Comparison of ENCODE assay signal across 27 cellular contexts in genomic region chr11:112878228-112878627, GRCh38.
DNase-seq lines count a peak whose midpoint lies in the region; FAIRE-seq and TF ChIP-seq lines count a peak whose summit lies in the region.
"Had no signal": no experiment of that assay in that cellular context is flagged by ENCODE, and none has a peak within 500 bp of the region (broad histone marks: within the 10 kb centered on the region; RNA-seq: fewer than 3 reads in every experiment).

No MANE protein-coding gene starts in this region.

- peak overlapping the region; percentile 27 for H3K4me2 ChIP-seq in neural progenitor cell
- H3K4me2 ChIP-seq: hepatocyte had no signal

- no peaks in the 10 kb centered on the region for H3K9me3 ChIP-seq in neural progenitor cell (ENCODE audit: low read depth)
- H3K9me3 ChIP-seq: ascending aorta, esophagus muscularis mucosa, testis had no signal

- H3K36me3 Mint-ChIP-seq in immature natural killer cell (peaks cover 0 to 6% (median 0%) of the 10 kb centered on the region in 3 donors), neural progenitor cell (no peaks in the 10 kb centered on the region)
- H3K36me3 Mint-ChIP-seq: activated CD4-positive, alpha-beta memory T cell treated with anti-CD3 and anti-CD28 coated beads for 36 hours; activated naive CD8-positive, alpha-beta T cell; CD8-positive, alpha-beta T cell; naive B cell had no signal

- no peak overlapping the region for H3K27ac ChIP-seq in neural progenitor cell
- H3K27ac ChIP-seq: ascending aorta, esophagus muscularis mucosa, GM23248, hepatocyte, parathyroid adenoma, testis had no signal

- peaks cover 0 to 5% (median 0%) of the 10 kb centered on the region in 3 donors for H3K27me3 Mint-ChIP-seq in immature natural killer cell (ENCODE audit: low read depth in 3 of 3)
- H3K27me3 Mint-ChIP-seq in neural progenitor cell (ENCODE audit: insufficient read depth, low read depth): peaks cover 10% of the 10 kb centered on the region

- TF ChIP-seq CTCF in neural progenitor cell (IDR thresholded peaks at IDR 0.05): no peak

- H3K27me3 ChIP-seq in neural progenitor cell: no peaks in the 10 kb centered on the region
- H3K27me3 ChIP-seq: ascending aorta, esophagus muscularis mucosa, hepatocyte, testis had no signal

- intact Hi-C loops in cardiac septum (cut with DNase I): no loop called here

- DNase-seq in NCI-H748 (lab: John Stamatoyannopoulos, UW; ENCODE audit: unreplicated experiment) (peak; percentile 68), NCI-H748 treated with DMSO at 0.1 percent for 48 hours (lab: John Stamatoyannopoulos, UW) (no peak), immature natural killer cell (no peak), neural progenitor cell (ENCODE audit: low spot score) (peak; percentile 31), cardiac septum (ENCODE audit: low spot score) (no peak), NCI-H345 (lab: John Stamatoyannopoulos, UW) (no peak), H54 (ENCODE audit: insufficient read length, low spot score) (no peak), NCI-H1105 (lab: John Stamatoyannopoulos, UW) (no peak)
- DNase-seq: activated CD4-positive, alpha-beta memory T cell treated with anti-CD3 and anti-CD28 coated beads for 36 hours; caudate nucleus; CD8-positive, alpha-beta T cell; cortex of kidney; DMS 273 treated with DMSO at 0.1 percent for 48 hours; foreskin melanocyte; GM23248; naive B cell; NCI-H187 treated with DMSO at 0.1 percent for 48 hours; NCI-H774; RPMI8226; stimulated activated naive CD4-positive, alpha-beta T cell treated with Interleukin-2 at 50 U/mL for 16 hours; T-helper 1 cell; testis had no signal

- peaks cover 9% of the 10 kb centered on the region for H3K4me1 ChIP-seq in neural progenitor cell
- H3K4me1 ChIP-seq: testis had no signal

- H3K4me1 Mint-ChIP-seq in immature natural killer cell (peaks cover 5 to 73% of the 10 kb centered on the region in 2 donors), neural progenitor cell (peaks cover 25% of the 10 kb centered on the region)
- H3K4me1 Mint-ChIP-seq: naive B cell had no signal

- FAIRE-seq in H54 (lab: Jason Lieb, UNC): no peak

- H3K27ac Mint-ChIP-seq in immature natural killer cell (peak overlapping the region; percentile 57 to 91 (median 74)), neural progenitor cell (peak overlapping the region; percentile 48)
- H3K27ac Mint-ChIP-seq: activated CD4-positive, alpha-beta memory T cell treated with anti-CD3 and anti-CD28 coated beads for 36 hours; activated naive CD8-positive, alpha-beta T cell; CD8-positive, alpha-beta T cell; naive B cell had no signal

- H3K36me3 ChIP-seq in neural progenitor cell: no peaks in the 10 kb centered on the region
- H3K36me3 ChIP-seq: ascending aorta, esophagus muscularis mucosa had no signal

- H3K9me3 Mint-ChIP-seq in immature natural killer cell (no peaks in the 10 kb centered on the region), neural progenitor cell (peaks cover 4% of the 10 kb centered on the region)
- H3K9me3 Mint-ChIP-seq: activated CD4-positive, alpha-beta memory T cell treated with anti-CD3 and anti-CD28 coated beads for 36 hours; CD8-positive, alpha-beta T cell had no signal

- H4K20me1 ChIP-seq in neural progenitor cell (ENCODE audit: low read depth): no peaks in the 10 kb centered on the region

- peak overlapping the region; percentile 82 for H2AFZ ChIP-seq in neural progenitor cell (replicated peaks)
- H2AFZ ChIP-seq: GM23248, hepatocyte, parathyroid adenoma had no signal

- no peak for TF ChIP-seq POLR2A in H54 (IDR thresholded peaks at IDR 0.05; ENCODE audit: low read depth, low read length)

- peak overlapping the region in 4 of 5 donors; percentile 19 to 83 (median 56) for H3K4me3 Mint-ChIP-seq in immature natural killer cell
- H3K4me3 Mint-ChIP-seq in neural progenitor cell: peak overlapping the region; percentile 56
- H3K4me3 Mint-ChIP-seq: activated CD4-positive, alpha-beta memory T cell treated with anti-CD3 and anti-CD28 coated beads for 36 hours; activated naive CD8-positive, alpha-beta T cell; CD8-positive, alpha-beta T cell; naive B cell had no signal

- no peak overlapping the region for H3K4me3 ChIP-seq in neural progenitor cell
- H3K4me3 ChIP-seq: ascending aorta, esophagus muscularis mucosa, GM23248, hepatocyte, testis had no signal

- H3K79me2 ChIP-seq in neural progenitor cell (ENCODE audit: low read depth): no peaks in the 10 kb centered on the region
- H3K79me2 ChIP-seq: hepatocyte, parathyroid adenoma had no signal

- H3K9ac ChIP-seq in neural progenitor cell: no peak overlapping the region
- H3K9ac ChIP-seq: GM23248, parathyroid adenoma had no signal

- no peaks in the 10 kb centered on the region for H3F3A ChIP-seq in neural progenitor cell (ENCODE audit: low read depth)

Comparison
In these comparisons a context has a peak if more than half of its experiments do, and no peak if none do; other contexts are left out.
1. DNase-seq: peak in NCI-H748 (single experiment) and neural progenitor cell (single experiment); none in NCI-H748 treated with DMSO at 0.1 percent for 48 hours (single experiment), immature natural killer cell (0 of 3), cardiac septum (single experiment), NCI-H345 (single experiment), H54 (single experiment) and NCI-H1105 (single experiment).